ENCODE assay signal across 24 cellular contexts in the genomic region with DNA sequence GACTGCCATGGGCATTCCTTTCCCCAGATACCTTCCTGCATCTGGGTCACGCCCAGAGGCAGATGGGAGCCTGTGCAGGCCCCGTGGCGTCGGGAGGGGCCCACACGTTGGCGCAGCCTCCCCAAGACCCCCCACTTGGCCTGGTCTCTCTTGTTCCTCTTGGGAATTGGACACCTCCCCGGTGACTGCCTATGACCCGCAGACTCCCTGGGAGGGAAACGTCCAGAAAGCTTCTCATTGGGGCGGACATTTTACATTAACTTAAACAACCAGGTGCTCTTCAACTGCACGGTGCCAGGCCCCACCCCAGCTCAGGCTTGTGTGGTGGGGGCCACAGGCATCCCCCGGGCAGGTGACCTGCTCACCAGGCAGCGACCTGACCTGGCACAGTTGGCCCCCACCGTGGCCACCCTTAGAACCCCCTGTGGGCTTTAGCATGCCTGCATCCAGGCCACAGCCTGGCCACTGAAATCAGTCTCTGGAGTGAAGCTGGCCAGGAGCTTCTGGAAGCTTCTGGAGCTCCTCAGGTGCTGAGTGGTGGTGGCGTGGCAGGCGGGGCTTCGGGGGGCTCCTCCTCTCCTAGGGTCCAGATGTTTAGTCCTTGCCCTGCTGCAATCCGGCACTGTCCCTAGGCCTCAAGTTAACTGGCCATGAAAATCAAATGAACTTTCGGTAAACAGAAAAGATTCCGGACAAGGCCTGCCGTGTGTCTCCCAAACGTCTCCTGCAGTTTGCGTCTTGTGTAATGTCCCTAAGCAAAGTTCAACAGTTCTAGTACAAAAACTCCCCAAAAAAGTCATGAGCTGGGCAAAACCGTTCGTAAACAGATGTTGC. TPM values are rescaled to one million over a fixed set of nuclear protein-coding genes. Genes with fewer than 3 reads are reported as not detected.
A peak's percentile ranks its signal among the peaks of the same experiment; 100 is the strongest.
DNase-seq lines count a peak whose midpoint lies in the region; ATAC-seq, FAIRE-seq and TF ChIP-seq lines count a peak whose summit lies in the region.
"Had no signal": no experiment of that assay in that cellular context is flagged by ENCODE, and none has a peak within 500 bp of the region (broad histone marks: within the 10 kb centered on the region; RNA-seq: fewer than 3 reads in every experiment).

No MANE protein-coding gene starts in this region.

- no peak for FAIRE-seq in kidney (lab: Jason Lieb, UNC)
- FAIRE-seq: H54 had no signal

- H3K36me3 Mint-ChIP-seq in neural crest cell (ENCODE audit: low read depth), result no peaks in the 10 kb centered on the region
- H3K36me3 Mint-ChIP-seq: CD8-positive, alpha-beta memory T cell had no signal

- no peaks in the 10 kb centered on the region for H3K36me3 ChIP-seq in right atrium auricular region
- H3K36me3 ChIP-seq in heart right ventricle, result no peaks in the 10 kb centered on the region
- no peaks in the 10 kb centered on the region for H3K36me3 ChIP-seq in kidney (ENCODE audit: control insufficient read depth in 1 of 2, insufficient read depth in 2 of 2, low read length in 2 of 2)
- H3K36me3 ChIP-seq: BLaER1 treated with 17β-estradiol and CSF1 and Interleukin-3, amounts not matched to agents 10 nM and 100 nM had no signal

- no peaks in the 10 kb centered on the region for H3K9me3 ChIP-seq in right atrium auricular region
- H3K9me3 ChIP-seq in heart right ventricle, result no peaks in the 10 kb centered on the region
- H3K9me3 ChIP-seq in kidney (ENCODE audit: control insufficient read depth in 1 of 2, low read length in 2 of 2), result no peaks in the 10 kb centered on the region

- H3K4me1 Mint-ChIP-seq in neural crest cell, result peaks cover 18% of the 10 kb centered on the region

- H3K27ac Mint-ChIP-seq in neural crest cell (ENCODE audit: unreplicated experiment), result no peak overlapping the region

- 90 to 93% methylated on average over 25 of the region's 25 CpGs for WGBS in heart right ventricle, 2 donors

- H3K4me3 ChIP-seq in right atrium auricular region (no peak overlapping the region), heart right ventricle (no peak overlapping the region), kidney (ENCODE audit: low read length in 2 of 2) (no peak overlapping the region)
- H3K4me3 ChIP-seq: BLaER1 treated with 17β-estradiol and CSF1 and Interleukin-3, amounts not matched to agents 10 nM and 100 nM had no signal

- no peaks in the 10 kb centered on the region for H3K9me3 Mint-ChIP-seq in neural crest cell

- TF ChIP-seq CTCF in right atrium auricular region (IDR thresholded peaks at IDR 0.05) (no peak), heart right ventricle (IDR thresholded peaks at IDR 0.05) (no peak), kidney (IDR thresholded peaks at IDR 0.05; ENCODE audit: borderline replicate concordance, extremely low read depth, insufficient read depth) (no peak), neural crest cell (conservative IDR thresholded peaks at IDR 0.05) (no peak)

- H3K27ac ChIP-seq in right atrium auricular region, result no peak overlapping the region
- no peak overlapping the region for H3K27ac ChIP-seq in heart right ventricle
- peak overlapping the region in 1 of 2 donors; percentile 26 for H3K27ac ChIP-seq in kidney (ENCODE audit: low read depth in 2 of 2, low read length in 2 of 2)
- H3K27ac ChIP-seq: BLaER1 treated with 17β-estradiol and CSF1 and Interleukin-3, amounts not matched to agents 10 nM and 100 nM; HL-60 had no signal

- ATAC-seq in heart right ventricle, result no peak
- ATAC-seq in HG03025 (IDR thresholded peaks at IDR 0.05; ENCODE audit: low FRiP score, unreplicated experiment), result no peak
- no peak for ATAC-seq in GM19395 (IDR thresholded peaks at IDR 0.05; ENCODE audit: unreplicated experiment)

- no peaks in the 10 kb centered on the region for H3K27me3 ChIP-seq in right atrium auricular region
- peaks cover 0 to 20% (median 0%) of the 10 kb centered on the region in 7 donors for H3K27me3 ChIP-seq in heart right ventricle

- DNase-seq in right atrium auricular region (ENCODE audit: low spot score) (peak; percentile 40), heart right ventricle (no peak), kidney (peak; percentile 73), neural crest cell (ENCODE audit: low read depth, low spot score) (no peak)
- no peak for DNase-seq in stimulated activated CD4-positive, alpha-beta T cell treated with anti-CD3 and anti-CD28 coated beads, Interleukin-4, amount 100 ng/mL, for 4 hours
- DNase-seq in stimulated activated CD4-positive, alpha-beta T cell treated with anti-CD3 and anti-CD28 coated beads, Interleukin-2, amount 100 ng/mL, for 24 hours, result no peak
- DNase-seq: CD8-positive, alpha-beta memory T cell; DMS79 treated with DMSO at 0.1 percent for 48 hours; IMR-90; NCI-H1417; NCI-H187; NCI-H2107; NCI-H2227 treated with DMSO at 0.1 percent for 48 hours; NCI-H524; NCI-H82; OCI-M1; SHP77 treated with DMSO at 0.1 percent for 48 hours had no signal

- H3K4me1 ChIP-seq in right atrium auricular region (peaks cover 0 to 23% of the 10 kb centered on the region in 2 donors), heart right ventricle (peaks cover 8 to 25% (median 12%) of the 10 kb centered on the region in 9 donors), kidney (ENCODE audit: control insufficient read depth in 1 of 2, insufficient read depth in 1 of 2, low read depth in 1 of 2, low read length in 2 of 2) (peaks cover 0 to 20% of the 10 kb centered on the region in 2 donors)

- H3K4me3 Mint-ChIP-seq in neural crest cell, result peak overlapping the region; percentile 27
- H3K4me3 Mint-ChIP-seq: CD8-positive, alpha-beta memory T cell had no signal

- intact Hi-C loops in heart right ventricle (cut with DNase I), result loop anchor here in 2 of 10 donors (10.0 kb wide), 2 partner anchors 65 to 115 kb away; no protein-coding TSS in a partner anchor
- intact Hi-C loops in kidney (cut with DNase I), result no loop called here

- H3K9ac ChIP-seq in kidney (ENCODE audit: low read length in 2 of 2), result no peak overlapping the region
- H3K9ac ChIP-seq: BLaER1 treated with 17β-estradiol and CSF1 and Interleukin-3, amounts not matched to agents 10 nM and 100 nM had no signal

- peaks cover 29% of the 10 kb centered on the region for H3K27me3 Mint-ChIP-seq in neural crest cell (ENCODE audit: low read depth)

RNA-seq across cellular contexts. Expression of a gene that starts 8.5 kb away (rescaled TPM):
- not detected for total RNA-seq in right atrium auricular region
- total RNA-seq in heart right ventricle, result under 1 TPM in 1 of 10 donors, not detected in 9; 0.20 TPM
- polyA plus RNA-seq in heart right ventricle, result under 1 TPM in 1 of 2 donors, not detected in 1; 0.03 TPM
- total RNA-seq in kidney, result not detected
- polyA plus RNA-seq in kidney (ENCODE audit: insufficient read depth, low read depth, low replicate concordance), result 20.0 TPM
- not detected in 2 replicates for total RNA-seq in neural crest cell
- total RNA-seq: CD8-positive, alpha-beta memory T cell; HT1080; IMR-90; M059J had no signal
- polyA plus RNA-seq: CD8-positive, alpha-beta memory T cell; IMR-90 had no signal

RNA-seq across cellular contexts. Expression of a gene that starts 27.3 kb away (rescaled TPM):
- total RNA-seq in right atrium auricular region (10 to 100 TPM; 21.9 to 27.5 TPM), heart right ventricle (10 to 100 TPM in 2 of 10 donors, 1 to 10 TPM in 8; 1.7 to 12.4 (median 6.3) TPM), kidney (5.1 TPM), neural crest cell (0.89 and 1.0 TPM in 2 replicates)
- polyA plus RNA-seq in heart right ventricle (10 to 100 TPM in 1 of 2 donors, 1 to 10 TPM in 1; 4.6 to 15.1 TPM), kidney (ENCODE audit: insufficient read depth, low read depth, low replicate concordance) (6.8 TPM)
- total RNA-seq: CD8-positive, alpha-beta memory T cell; HT1080 had no signal
- polyA plus RNA-seq: CD8-positive, alpha-beta memory T cell had no signal

RNA-seq across cellular contexts. Expression of a gene that starts 44.3 kb away (rescaled TPM):
- under 1 TPM in 1 of 2 donors, not detected in 1; 0.20 TPM for total RNA-seq in right atrium auricular region
- under 1 TPM in 3 of 10 donors, not detected in 7; 0.20 to 0.45 (median 0.31) TPM for total RNA-seq in heart right ventricle
- polyA plus RNA-seq in heart right ventricle, result under 1 TPM; 0.04 to 0.07 TPM
- 0.16 TPM for total RNA-seq in kidney
- polyA plus RNA-seq in kidney (ENCODE audit: insufficient read depth, low read depth, low replicate concordance), result 0.52 TPM
- total RNA-seq in neural crest cell, result 1.0 and 1.2 TPM in 2 replicates
- total RNA-seq: M059J had no signal

RNA-seq across cellular contexts. Expression of a gene that starts 58.5 kb away (rescaled TPM):
- total RNA-seq in right atrium auricular region, result 10 to 100 TPM; 34.8 to 44.4 TPM
- 10 to 100 TPM; 42.3 to 74.0 (median 47.3) TPM for total RNA-seq in heart right ventricle
- 10 to 100 TPM; 38.9 to 60.1 TPM for polyA plus RNA-seq in heart right ventricle
- 34.9 TPM for total RNA-seq in kidney
- 22.9 TPM for polyA plus RNA-seq in kidney (ENCODE audit: insufficient read depth, low read depth, low replicate concordance)
- 56.9 and 60.4 TPM in 2 replicates for total RNA-seq in neural crest cell

RNA-seq across cellular contexts. Expression of a gene that starts 59.5 kb away (rescaled TPM):
- 100 to 1,000 TPM in 1 of 2 donors, 10 to 100 TPM in 1; 76.5 to 435 TPM for total RNA-seq in right atrium auricular region
- 100 to 1,000 TPM in 9 of 10 donors, 10 to 100 TPM in 1; 84.7 to 141 (median 112) TPM for total RNA-seq in heart right ventricle
- polyA plus RNA-seq in heart right ventricle, result 10 to 100 TPM; 35.8 to 46.1 TPM
- total RNA-seq in kidney, result 62.5 TPM
- 26.5 TPM for polyA plus RNA-seq in kidney (ENCODE audit: insufficient read depth, low read depth, low replicate concordance)
- total RNA-seq in neural crest cell, result 63.0 and 63.9 TPM in 2 replicates

Comparison
In these comparisons a context has a peak if more than half of its experiments do, and no peak if none do; other contexts are left out.
1. DNase-seq: peak in right atrium auricular region (single experiment) and kidney (single experiment); none in heart right ventricle (0 of 2), neural crest cell (single experiment), stimulated activated CD4-positive, alpha-beta T cell treated with anti-CD3 and anti-CD28 coated beads, Interleukin-4, amount 100 ng/mL, for 4 hours (0 of 2) and stimulated activated CD4-positive, alpha-beta T cell treated with anti-CD3 and anti-CD28 coated beads, Interleukin-2, amount 100 ng/mL, for 24 hours (0 of 2).